9 cellular contexts compared by ENCODE assay signal in genomic region chr7:100829150-100829716, GRCh38. TPM values are rescaled to one million over a fixed set of nuclear protein-coding genes. Genes with fewer than 3 reads are reported as not detected.
A peak's percentile ranks its signal among the peaks of the same experiment; 100 is the strongest.
DNase-seq lines count a peak whose midpoint lies in the region; TF ChIP-seq lines count a peak whose summit lies in the region.
"Had no signal": no experiment of that assay in that cellular context is flagged by ENCODE, and none has a peak within 500 bp of the region (broad histone marks: within the 10 kb centered on the region; RNA-seq: fewer than 3 reads in every experiment).

No MANE protein-coding gene starts in this region.

- H3K36me3 Mint-ChIP-seq in nephron progenitor cell (ENCODE audit: low read depth), result peaks cover 3% of the 10 kb centered on the region
- H3K36me3 Mint-ChIP-seq: activated CD8-positive, alpha-beta memory T cell treated with anti-CD3 and anti-CD28 coated beads, Interleukin-2, amount 10 ng/mL, durations not matched to agents 7 days and 5 days had no signal

- H3K36me3 ChIP-seq in esophagus squamous epithelium, result peaks cover 0 to 1% (median 0%) of the 10 kb centered on the region in 3 donors

- H3K4me1 Mint-ChIP-seq in nephron progenitor cell, result peaks cover 42% of the 10 kb centered on the region

- TF ChIP-seq POLR2A in esophagus squamous epithelium (IDR thresholded peaks at IDR 0.05), result no peak

- peaks cover 20 to 42% (median 20%) of the 10 kb centered on the region in 3 donors for H3K4me1 ChIP-seq in esophagus squamous epithelium
- H3K4me1 ChIP-seq: foreskin keratinocyte had no signal

- TF ChIP-seq CTCF in GM13976 (IDR thresholded peaks at IDR 0.05; ENCODE audit: borderline replicate concordance, control extremely low read depth, extremely low read depth, insufficient read depth, missing control alignments) (no peak), esophagus squamous epithelium (IDR thresholded peaks at IDR 0.05) (no peak), nephron progenitor cell (IDR thresholded peaks at IDR 0.05) (no peak)

- peaks cover 0 to 25% (median 0%) of the 10 kb centered on the region in 4 donors for H3K27me3 ChIP-seq in esophagus squamous epithelium
- H3K27me3 ChIP-seq: foreskin keratinocyte had no signal

- no peaks in the 10 kb centered on the region for H3K9me3 ChIP-seq in esophagus squamous epithelium

- DNase-seq in GM13976 (ENCODE audit: low spot score) (peak; percentile 15), esophagus squamous epithelium (lab: John Stamatoyannopoulos, UW) (no peak), nephron progenitor cell (no peak), OCI-M1 (lab: John Stamatoyannopoulos, UW) (no peak), activated T-cell treated with anti-CD3 and anti-CD28 coated beads for 4 hours (no peak)
- no peak for DNase-seq in stimulated activated CD4-positive, alpha-beta T cell treated with anti-CD3 and anti-CD28 coated beads, Interleukin-4, amount 100 ng/mL, for 1 hour
- DNase-seq: activated CD8-positive, alpha-beta memory T cell treated with anti-CD3 and anti-CD28 coated beads, Interleukin-2, amount 10 ng/mL, durations not matched to agents 7 days and 5 days; foreskin keratinocyte; SW 1271 had no signal

- H3K27me3 Mint-ChIP-seq in nephron progenitor cell (ENCODE audit: low read depth, poor library complexity), result peaks cover 11% of the 10 kb centered on the region

- WGBS in esophagus squamous epithelium, 2 donors, result 40 to 57% methylated on average over 5 to 17 of the region's 20 CpGs

- no peak overlapping the region for H3K4me3 ChIP-seq in esophagus squamous epithelium

- peak overlapping the region in 3 of 4 donors; percentile 42 to 94 (median 80) for H3K27ac ChIP-seq in esophagus squamous epithelium
- H3K27ac ChIP-seq: foreskin keratinocyte had no signal

- intact Hi-C loops in esophagus squamous epithelium (cut with DNase I), result no loop called here

- in situ Hi-C loops in GM13976 (cut with MboI; ENCODE audit: low sequenced_read_pairs, unreplicated experiment), result no loop called here

- H3K27ac Mint-ChIP-seq in nephron progenitor cell, result peak overlapping the region; percentile 80
- H3K27ac Mint-ChIP-seq: activated CD8-positive, alpha-beta memory T cell treated with anti-CD3 and anti-CD28 coated beads, Interleukin-2, amount 10 ng/mL, durations not matched to agents 7 days and 5 days had no signal

- H3K9me3 Mint-ChIP-seq in nephron progenitor cell, result no peaks in the 10 kb centered on the region

- peak overlapping the region; percentile 98 for H3K4me3 Mint-ChIP-seq in nephron progenitor cell
- H3K4me3 Mint-ChIP-seq: activated CD8-positive, alpha-beta memory T cell treated with anti-CD3 and anti-CD28 coated beads, Interleukin-2, amount 10 ng/mL, durations not matched to agents 7 days and 5 days had no signal

RNA-seq across cellular contexts. Expression of gene EPHB4, which starts 1.9 kb away (rescaled TPM):
- total RNA-seq in esophagus squamous epithelium, result 10 to 100 TPM; 29.1 to 55.0 (median 36.5) TPM

RNA-seq across cellular contexts. Expression of gene SLC12A9, which starts 23.3 kb away (rescaled TPM):
- total RNA-seq in esophagus squamous epithelium, result 10 to 100 TPM in 3 of 4 donors, 1 to 10 TPM in 1; 9.9 to 19.6 (median 17.3) TPM

RNA-seq across cellular contexts. Expression of gene TRIP6, which starts 38.0 kb away (rescaled TPM):
- total RNA-seq in esophagus squamous epithelium, result 100 to 1,000 TPM in 2 of 4 donors, 10 to 100 TPM in 2; 81.4 to 109 (median 93.7) TPM

RNA-seq across cellular contexts. Expression of gene SRRT, which starts 45.7 kb away (rescaled TPM):
- 10 to 100 TPM; 53.8 to 91.0 (median 68.4) TPM for total RNA-seq in esophagus squamous epithelium
